ENCODE assay signal across 8 cellular contexts in the genomic region with DNA sequence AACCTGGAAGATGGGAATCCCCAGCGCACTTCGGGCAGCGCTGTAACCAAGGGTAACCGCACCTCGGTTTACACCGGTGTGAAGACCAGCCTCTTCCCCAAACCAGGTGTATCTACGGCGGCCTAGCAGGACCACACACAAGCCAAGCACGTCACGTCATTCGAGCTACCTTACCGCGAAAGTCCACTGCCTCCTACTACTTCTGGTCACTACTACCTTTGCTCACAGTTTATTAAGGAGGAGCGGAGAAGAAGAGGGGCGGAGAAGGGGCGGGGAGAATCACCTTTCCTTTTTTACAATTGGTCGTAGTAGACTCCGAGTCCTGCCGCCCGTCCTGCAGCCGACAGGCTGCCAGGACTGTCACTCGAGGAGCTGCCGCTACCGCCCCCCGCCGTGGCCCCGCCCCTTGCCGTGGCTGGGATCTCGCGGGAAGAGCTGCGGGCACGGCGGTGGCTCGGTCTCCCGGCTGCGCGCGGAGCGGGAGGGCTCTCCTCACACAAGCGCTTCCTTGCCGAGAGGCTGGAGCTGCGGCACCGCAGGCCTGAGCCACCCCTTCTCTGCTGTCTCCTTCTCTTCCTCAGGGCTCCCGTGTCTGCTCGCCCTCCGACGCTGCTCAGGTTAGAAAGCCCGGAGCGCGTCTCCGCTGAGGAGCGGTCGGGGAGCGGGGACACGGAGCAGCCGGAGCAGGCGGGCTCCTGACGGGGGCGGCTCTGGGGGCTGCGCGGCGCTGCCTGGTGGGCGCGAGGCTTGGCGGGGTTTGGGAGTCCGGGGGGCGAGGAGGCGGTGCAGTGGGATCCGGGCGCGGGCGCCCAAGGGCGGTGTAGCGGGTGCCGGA. TPM values are rescaled to one million over a fixed set of nuclear protein-coding genes. Genes with fewer than 3 reads are reported as not detected.
A peak's percentile ranks its signal among the peaks of the same experiment; 100 is the strongest.
DNase-seq lines count a peak whose midpoint lies in the region; ATAC-seq and TF ChIP-seq lines count a peak whose summit lies in the region.

A gene (plus strand): TSS at position 495 of the 835 bp plus-strand sequence. CDS start 95,172 bp downstream, outside the sequence.

- TF ChIP-seq POLR2A in suprapubic skin (IDR thresholded peaks at IDR 0.05): peak; percentile 5 to 64

- peaks cover 14% of the 10 kb centered on the region for H3K4me1 Mint-ChIP-seq in activated naive CD8-positive, alpha-beta T cell (ENCODE audit: low read depth)

- TF ChIP-seq EP300 in suprapubic skin (IDR thresholded peaks at IDR 0.05): no peak

- H3K4me3 ChIP-seq in GM08714 (ENCODE audit: low read length) (peak within 1 kb of the TSS; percentile 83), suprapubic skin (peak within 1 kb of the TSS; percentile 72)

- H3K27me3 Mint-ChIP-seq in activated naive CD8-positive, alpha-beta T cell: peaks cover 1% of the 10 kb centered on the region

- under 1% methylated on average over 27 of the region's 75 CpGs for WGBS in suprapubic skin

- H3K36me3 Mint-ChIP-seq in activated naive CD8-positive, alpha-beta T cell: no peaks in the 10 kb centered on the region

- H3K4me1 ChIP-seq in suprapubic skin: peaks cover 15% of the 10 kb centered on the region

- peak within 1 kb of the TSS; percentile 61 for H3K27ac ChIP-seq in suprapubic skin

- peak within 1 kb of the TSS; percentile 97 for H3K4me3 Mint-ChIP-seq in activated naive CD8-positive, alpha-beta T cell

- no peak for TF ChIP-seq CTCF in suprapubic skin (IDR thresholded peaks at IDR 0.05)

- peak; percentile 94 for DNase-seq in NCI-H1092 treated with DMSO at 0.1 percent for 48 hours (lab: John Stamatoyannopoulos, UW)
- peak; percentile 98 for DNase-seq in glomerular visceral epithelial cell (ENCODE audit: extremely low spot score)
- peak; percentile 94 for DNase-seq in occipital lobe (lab: John Stamatoyannopoulos, UW)
- DNase-seq in suprapubic skin (ENCODE audit: low spot score in 2 of 2): peak; percentile 96

- peak within 1 kb of the TSS; percentile 84 for H3K27ac Mint-ChIP-seq in activated naive CD8-positive, alpha-beta T cell

- ATAC-seq in HG02610 (IDR thresholded peaks at IDR 0.05; ENCODE audit: unreplicated experiment): peak; percentile 97
- ATAC-seq in SK-N-SH treated with all-trans-retinoic acid at 6 μM for 48 hours: peak; percentile 95

- H3K9me3 ChIP-seq in suprapubic skin: no peaks in the 10 kb centered on the region

- no peaks in the 10 kb centered on the region for H3K36me3 ChIP-seq in suprapubic skin

- H3K27me3 ChIP-seq in suprapubic skin: no peaks in the 10 kb centered on the region

- H3K9me3 Mint-ChIP-seq in activated naive CD8-positive, alpha-beta T cell (ENCODE audit: low read depth): no peaks in the 10 kb centered on the region

TF ChIP-seq in SK-N-SH treated with all-trans-retinoic acid at 6 μM for 48 hours, 23 proteins besides CTCF, POLR2A, EP300 and RAD21:
- TF ChIP-seq ZFP3 (CRISPR knock-in tag; IDR thresholded peaks at IDR 0.05): no peak

RNA-seq across cellular contexts. Expression of the gene that starts here (rescaled TPM):
- total RNA-seq in occipital lobe (76.4 TPM), suprapubic skin (10 to 100 TPM; 16.1 to 18.9 (median 16.9) TPM)

Comparison
In these comparisons a context has a peak if more than half of its experiments do, and no peak if none do; other contexts are left out.
1. Peak in every context shown above with its lines: DNase-seq, ATAC-seq, H3K4me3 ChIP-seq and H3K27ac ChIP-seq.